In the genomic region with DNA sequence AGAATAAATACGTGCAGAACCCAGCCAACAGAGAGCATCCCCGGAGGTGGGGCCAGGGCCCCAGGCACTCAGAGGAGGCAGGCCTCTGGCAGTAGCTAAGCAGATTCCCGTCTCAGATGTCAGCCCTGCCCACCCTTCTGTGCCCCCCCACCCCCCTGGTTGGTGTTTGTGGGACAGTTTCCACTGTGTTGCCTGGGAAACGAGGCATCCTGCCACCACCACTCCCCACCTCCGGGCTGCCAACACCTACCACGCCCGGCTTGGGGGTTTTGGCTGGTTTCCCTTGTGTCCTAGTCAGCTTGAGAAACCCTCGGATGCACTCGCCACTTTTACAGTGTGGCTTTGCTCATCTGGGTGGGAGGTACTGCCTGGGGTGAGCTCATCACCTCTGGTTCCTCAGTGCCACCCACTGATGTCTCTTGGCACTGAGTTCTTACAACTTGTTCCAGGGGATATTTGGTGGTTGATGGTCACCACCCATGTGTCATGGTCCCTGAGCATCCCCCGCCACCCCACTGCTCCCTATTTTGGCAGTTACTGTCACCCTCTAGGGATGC, we compare ENCODE assay signal across 8 cellular contexts.
DNase-seq lines count a peak whose midpoint lies in the region; ATAC-seq lines count a peak whose summit lies in the region.

No MANE protein-coding gene starts in this region.

- DNase-seq in H4 (ENCODE audit: low spot score) (peak; percentile 90), RPMI8226 (peak; percentile 25), hepatic stellate cell (ENCODE audit: low spot score) (peak; percentile 69), mucosa of gallbladder (ENCODE audit: low spot score) (no peak), KG1 (lab: John Stamatoyannopoulos, UW) (no peak)
- peak; percentile 91 for DNase-seq in activated naive CD4-positive, alpha-beta T cell treated with Interleukin-2 at 50 U/mL for 16 hours
- peak; percentile 75 for DNase-seq in stimulated activated CD8-positive, alpha-beta memory T cell treated with anti-CD3 and anti-CD28 coated beads, Interleukin-12 subunit alpha, Interleukin-12 subunit beta, amount 100 ng/mL, for 4 hours (ENCODE audit: low read depth)

- no peak for ATAC-seq in HG02763 (IDR thresholded peaks at IDR 0.05; ENCODE audit: unreplicated experiment)

Comparison
In these comparisons a context has a peak if more than half of its experiments do, and no peak if none do; other contexts are left out.
1. DNase-seq: peak in H4 (single experiment), RPMI8226 (single experiment), activated naive CD4-positive, alpha-beta T cell treated with Interleukin-2 at 50 U/mL for 16 hours (single experiment), hepatic stellate cell (single experiment) and stimulated activated CD8-positive, alpha-beta memory T cell treated with anti-CD3 and anti-CD28 coated beads, Interleukin-12 subunit alpha, Interleukin-12 subunit beta, amount 100 ng/mL, for 4 hours (single experiment); none in mucosa of gallbladder (single experiment) and KG1 (single experiment).